In genomic region chr9:104774831-104775573, GRCh38 we compare ENCODE assay signal across 9 cellular contexts. TPM values are rescaled to one million over a fixed set of nuclear protein-coding genes. Genes with fewer than 3 reads are reported as not detected.
DNase-seq lines count a peak whose midpoint lies in the region; ATAC-seq and TF ChIP-seq lines count a peak whose summit lies in the region.
"Had no signal": no experiment of that assay in that cellular context is flagged by ENCODE, and none has a peak within 500 bp of the region (broad histone marks: within the 10 kb centered on the region; RNA-seq: fewer than 3 reads in every experiment).

No MANE protein-coding gene starts in this region.

- no peaks in the 10 kb centered on the region for H3K4me1 Mint-ChIP-seq in progenitor cell of endocrine pancreas (ENCODE audit: low read depth)

- DNase-seq in RPMI8226 (peak; percentile 53), sciatic nerve (ENCODE audit: low spot score) (no peak), middle frontal gyrus (ENCODE audit: extremely low spot score, low spot score) (no peak), progenitor cell of endocrine pancreas (ENCODE audit: low spot score, unreplicated experiment) (no peak), NCI-H510A (lab: John Stamatoyannopoulos, UW) (no peak), coronary artery (ENCODE audit: low spot score) (no peak)

- TF ChIP-seq CTCF in progenitor cell of endocrine pancreas (IDR thresholded peaks at IDR 0.05; ENCODE audit: unreplicated experiment) (no peak), coronary artery (IDR thresholded peaks at IDR 0.05) (no peak)

- intact Hi-C loops in sciatic nerve (cut with DNase I), result no loop called here

- ATAC-seq in GM19023 (IDR thresholded peaks at IDR 0.05; ENCODE audit: unreplicated experiment) (peak; percentile 91), HG02943 (IDR thresholded peaks at IDR 0.05; ENCODE audit: low read depth, unreplicated experiment) (peak; percentile 88), sciatic nerve (peak; percentile 70)

- H3K4me3 ChIP-seq in coronary artery, result no peak overlapping the region
- H3K4me3 ChIP-seq: esophagus muscularis mucosa had no signal

- no peak overlapping the region for H3K27ac Mint-ChIP-seq in progenitor cell of endocrine pancreas

- no peak overlapping the region for H3K4me3 Mint-ChIP-seq in progenitor cell of endocrine pancreas (ENCODE audit: low read depth)

- no peaks in the 10 kb centered on the region for H3K27me3 Mint-ChIP-seq in progenitor cell of endocrine pancreas

- H3K27ac ChIP-seq in coronary artery, result no peak overlapping the region
- H3K27ac ChIP-seq: esophagus muscularis mucosa had no signal

- H3K36me3 Mint-ChIP-seq in progenitor cell of endocrine pancreas (ENCODE audit: insufficient read depth), result peaks cover 8% of the 10 kb centered on the region

- H3K9me3 Mint-ChIP-seq in progenitor cell of endocrine pancreas (ENCODE audit: low read depth), result peaks cover 2% of the 10 kb centered on the region

RNA-seq across cellular contexts. Expression of gene NIPSNAP3B, which starts 11.1 kb away (rescaled TPM):
- total RNA-seq in sciatic nerve (5.7 TPM), progenitor cell of endocrine pancreas (5.5 and 7.8 TPM in 2 replicates)

RNA-seq across cellular contexts. Expression of gene NIPSNAP3A, which starts 27.5 kb away (rescaled TPM):
- total RNA-seq in sciatic nerve, result 28.9 TPM
- total RNA-seq in progenitor cell of endocrine pancreas, result 25.1 and 26.4 TPM in 2 replicates
